Comparison of ENCODE assay signal across 8 cellular contexts in the genomic region with DNA sequence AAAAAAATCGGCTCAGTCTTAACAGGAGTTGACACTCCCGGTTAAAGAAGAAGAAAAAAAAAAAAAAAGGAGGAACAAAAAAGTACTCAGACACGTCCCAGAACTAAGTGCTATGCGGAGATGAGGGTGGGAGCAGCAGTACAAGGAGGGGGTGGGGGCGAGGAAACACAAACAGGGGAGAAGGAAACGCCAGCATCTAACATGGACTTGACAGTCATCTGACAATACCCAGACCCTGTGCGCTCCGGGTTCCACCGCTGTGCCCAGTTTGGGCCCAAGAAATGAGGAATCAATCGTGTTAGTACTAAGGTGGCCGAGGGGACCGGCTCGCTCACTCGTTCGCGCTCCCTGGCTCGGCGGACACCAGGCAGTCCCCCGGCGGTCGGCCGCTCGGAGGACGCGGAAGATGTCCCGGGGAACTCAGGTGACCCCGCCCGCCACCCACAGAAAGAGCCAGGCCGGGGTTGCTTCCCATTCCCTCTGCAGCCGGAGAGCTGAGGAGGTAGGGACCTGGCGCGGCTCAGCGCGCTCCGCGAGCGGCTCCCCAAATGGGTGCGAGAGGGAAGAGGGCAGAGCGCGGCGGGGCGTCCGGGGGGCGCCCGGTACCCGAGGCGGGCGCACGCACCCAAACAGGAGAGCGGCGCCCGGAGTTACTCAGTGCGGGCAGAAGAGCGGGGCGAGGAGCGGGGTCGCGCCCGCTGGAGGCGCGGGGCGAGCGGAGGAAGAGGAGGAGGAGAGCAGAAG. TPM values are rescaled to one million over a fixed set of nuclear protein-coding genes. Genes with fewer than 3 reads are reported as not detected.
DNase-seq lines count a peak whose midpoint lies in the region; ATAC-seq and TF ChIP-seq lines count a peak whose summit lies in the region.

No MANE protein-coding gene starts in this region.

- H3K4me3 ChIP-seq in BJ (ENCODE audit: low read depth, low read length) (peak overlapping the region; percentile 85), muscle layer of duodenum (ENCODE audit: low read depth in 1 of 2, low read length in 2 of 2) (peak overlapping the region; percentile 74 to 91)

- peak overlapping the region; percentile 33 for H3K27ac ChIP-seq in muscle layer of duodenum (ENCODE audit: low read length)

- no peaks in the 10 kb centered on the region for H3K9me3 Mint-ChIP-seq in effector memory CD8-positive, alpha-beta T cell

- TF ChIP-seq CTCF in BJ (IDR thresholded peaks at IDR 0.05; ENCODE audit: insufficient read depth, low read depth, low read length): no peak

- ATAC-seq in effector memory CD8-positive, alpha-beta T cell (replicated peaks): peak; percentile 22
- ATAC-seq in GM21786 (IDR thresholded peaks at IDR 0.05; ENCODE audit: unreplicated experiment): no peak

- H3K4me1 Mint-ChIP-seq in effector memory CD8-positive, alpha-beta T cell (ENCODE audit: low read depth in 2 of 2): peaks cover 27 to 31% of the 10 kb centered on the region in 2 donors

- H3K27ac Mint-ChIP-seq in effector memory CD8-positive, alpha-beta T cell: peak overlapping the region; percentile 70 to 89

- DNase-seq in BJ (ENCODE audit: low read depth) (no peak), NCI-H1105 (lab: John Stamatoyannopoulos, UW) (peak; percentile 20), NCI-H1417 treated with DMSO at 0.1 percent for 48 hours (lab: John Stamatoyannopoulos, UW) (no peak), hippocampal formation (lab: John Stamatoyannopoulos, UW) (no peak), cerebellum (ENCODE audit: low spot score) (no peak)
- DNase-seq in effector memory CD8-positive, alpha-beta T cell: no peak

- H3K9me3 ChIP-seq in muscle layer of duodenum (ENCODE audit: control insufficient read depth in 1 of 2, low read length in 2 of 2): no peaks in the 10 kb centered on the region

- H3K4me3 Mint-ChIP-seq in effector memory CD8-positive, alpha-beta T cell: peak overlapping the region; percentile 90 to 92

- peaks cover 7% of the 10 kb centered on the region for H3K36me3 Mint-ChIP-seq in effector memory CD8-positive, alpha-beta T cell (ENCODE audit: insufficient read depth)

- H3K36me3 ChIP-seq in BJ (ENCODE audit: control insufficient read depth, insufficient read depth, low read length) (peaks cover 1% of the 10 kb centered on the region; the same call in 1 of the 2 replicates), muscle layer of duodenum (ENCODE audit: control insufficient read depth in 1 of 2, insufficient read depth in 2 of 2, low read length in 2 of 2) (no peaks in the 10 kb centered on the region)

- H3K27me3 ChIP-seq in BJ (ENCODE audit: control insufficient read depth, insufficient read depth, low read length) (no peaks in the 10 kb centered on the region), muscle layer of duodenum (ENCODE audit: low read depth, low read length) (no peaks in the 10 kb centered on the region)

- CTCF ChIA-PET in BJ (lab: Yijun Ruan, JAX): no interaction called here

- POLR2A ChIA-PET in BJ (lab: Charles Lee): no interaction called here

- peaks cover 59 to 70% of the 10 kb centered on the region in 2 donors for H3K27me3 Mint-ChIP-seq in effector memory CD8-positive, alpha-beta T cell

- peaks cover 0 to 33% of the 10 kb centered on the region in 2 donors for H3K4me1 ChIP-seq in muscle layer of duodenum (ENCODE audit: control insufficient read depth in 1 of 2, insufficient read depth in 2 of 2, low read length in 2 of 2)

RNA-seq across cellular contexts. Expression of gene TSHZ3, which starts 0.6 kb away (rescaled TPM):
- 3.6 and 5.1 TPM in 2 replicates for polyA plus RNA-seq in BJ (2011; rRNA removed)
- 8.0 and 11.7 TPM in 2 replicates for polyA minus RNA-seq in BJ (2011; rRNA and poly(A)+ RNA removed)
- 2.9 TPM for total RNA-seq in cerebellum
